In the genomic region with DNA sequence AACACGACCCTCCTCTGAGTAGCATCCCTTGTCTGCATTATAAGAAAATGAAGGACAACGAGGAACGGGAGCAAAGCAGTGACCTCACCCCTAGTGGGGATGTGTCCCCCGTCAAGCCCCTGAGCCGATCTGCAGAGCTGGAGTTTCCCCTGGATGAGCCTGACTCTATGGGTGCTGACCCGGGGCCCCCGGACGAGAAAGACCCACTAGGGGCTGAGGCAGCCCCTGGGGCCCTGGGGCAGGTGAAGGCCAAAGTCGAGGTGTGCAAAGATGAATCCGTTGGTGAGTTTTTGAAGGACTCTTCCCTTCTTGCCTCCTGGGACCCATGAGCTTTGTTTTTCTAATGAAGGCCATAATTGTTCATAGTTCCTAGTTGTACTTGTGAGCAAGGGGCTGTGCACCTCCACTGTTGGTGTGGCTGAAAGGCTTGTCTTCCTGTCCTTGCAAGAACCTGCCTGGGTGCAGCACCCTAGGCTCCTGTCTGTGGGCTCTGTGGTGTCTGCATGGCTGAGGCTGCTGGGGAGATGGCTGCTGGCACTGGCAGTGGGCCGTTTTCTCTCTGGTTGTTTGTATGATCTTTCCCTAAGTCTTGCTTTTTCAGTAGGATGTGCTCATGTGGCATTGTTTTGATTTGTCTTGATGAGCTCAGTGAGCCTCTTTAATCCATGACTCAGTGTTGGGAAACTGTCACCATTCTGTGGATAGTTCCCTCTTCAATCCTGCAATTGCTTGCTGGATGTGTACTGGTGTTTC, we compare ENCODE assay signal across 17 cellular contexts. TPM values are rescaled to one million over a fixed set of nuclear protein-coding genes. Genes with fewer than 3 reads are reported as not detected.
DNase-seq lines count a peak whose midpoint lies in the region; ATAC-seq and TF ChIP-seq lines count a peak whose summit lies in the region.
"Had no signal": no experiment of that assay in that cellular context is flagged by ENCODE, and none has a peak within 500 bp of the region (broad histone marks: within the 10 kb centered on the region; RNA-seq: fewer than 3 reads in every experiment).

No MANE protein-coding gene starts in this region.

- H3K27ac Mint-ChIP-seq in activated CD4-positive, alpha-beta memory T cell treated with anti-CD3 and anti-CD28 coated beads for 36 hours, result peak overlapping the region; percentile 46
- H3K27ac Mint-ChIP-seq in stimulated activated effector memory CD8-positive, alpha-beta T cell treated with anti-CD3 and anti-CD28 coated beads, Interleukin-12 subunit alpha, Interleukin-12 subunit beta, amount 100 ng/mL, for 72 hours, result peak overlapping the region; percentile 74
- H3K27ac Mint-ChIP-seq: WTC11 had no signal

- H3K4me1 ChIP-seq in right atrium auricular region, result peaks cover 0 to 7% of the 10 kb centered on the region in 2 donors
- H3K4me1 ChIP-seq in psoas muscle, result peaks cover 13% of the 10 kb centered on the region
- H3K4me1 ChIP-seq: parathyroid adenoma had no signal

- TF ChIP-seq CTCF in right atrium auricular region (IDR thresholded peaks at IDR 0.05) (no peak), fibroblast of mammary gland (conservative IDR thresholded peaks at IDR 0.05; ENCODE audit: control insufficient read depth, insufficient read depth, low read depth, low read length) (no peak), psoas muscle (IDR thresholded peaks at IDR 0.05) (no peak)

- intact Hi-C loops in cardiac septum (cut with DNase I), result no loop called here
- intact Hi-C loops in activated CD4-positive, alpha-beta memory T cell treated with anti-CD3 and anti-CD28 coated beads for 36 hours (cut with micrococcal nuclease), result no loop called here
- intact Hi-C loops in psoas muscle (cut with DNase I), result no loop called here

- no peak overlapping the region for H3K4me3 Mint-ChIP-seq in activated CD4-positive, alpha-beta memory T cell treated with anti-CD3 and anti-CD28 coated beads for 36 hours
- peak overlapping the region; percentile 65 for H3K4me3 Mint-ChIP-seq in stimulated activated effector memory CD8-positive, alpha-beta T cell treated with anti-CD3 and anti-CD28 coated beads, Interleukin-12 subunit alpha, Interleukin-12 subunit beta, amount 100 ng/mL, for 72 hours
- H3K4me3 Mint-ChIP-seq: WTC11 had no signal

- POLR2A ChIA-PET in activated CD4-positive, alpha-beta memory T cell treated with anti-CD3 and anti-CD28 coated beads for 36 hours (lab: Charles Lee), result no interaction called here

- H3K27ac ChIP-seq in right atrium auricular region, result no peak overlapping the region
- H3K27ac ChIP-seq in psoas muscle, result no peak overlapping the region
- H3K27ac ChIP-seq: parathyroid adenoma, upper lobe of right lung had no signal

- no peak for ATAC-seq in stimulated activated effector memory CD8-positive, alpha-beta T cell treated with anti-CD3 and anti-CD28 coated beads, Interleukin-12 subunit alpha, Interleukin-12 subunit beta, amount 100 ng/mL, for 72 hours
- ATAC-seq in GM21360 (IDR thresholded peaks at IDR 0.05; ENCODE audit: unreplicated experiment) (no peak), HG03460 (IDR thresholded peaks at IDR 0.05; ENCODE audit: unreplicated experiment) (no peak), psoas muscle (no peak)
- ATAC-seq: upper lobe of right lung, WTC11 had no signal

- CTCF ChIA-PET in activated CD4-positive, alpha-beta memory T cell treated with anti-CD3 and anti-CD28 coated beads for 36 hours (lab: Charles Lee), result interaction anchor here (0.5 to 1.9 kb wide), 2 partner anchors 9 to 164 kb away, joined by 3 to 5 read pairs; no protein-coding TSS in a partner anchor

- no peaks in the 10 kb centered on the region for H3K9me3 Mint-ChIP-seq in activated CD4-positive, alpha-beta memory T cell treated with anti-CD3 and anti-CD28 coated beads for 36 hours
- H3K9me3 Mint-ChIP-seq in stimulated activated effector memory CD8-positive, alpha-beta T cell treated with anti-CD3 and anti-CD28 coated beads, Interleukin-12 subunit alpha, Interleukin-12 subunit beta, amount 100 ng/mL, for 72 hours, result no peaks in the 10 kb centered on the region
- H3K9me3 Mint-ChIP-seq: WTC11 had no signal

- H3K9me3 ChIP-seq in right atrium auricular region (no peaks in the 10 kb centered on the region), psoas muscle (no peaks in the 10 kb centered on the region)
- H3K9me3 ChIP-seq: upper lobe of right lung had no signal

- H3K27me3 ChIP-seq in right atrium auricular region (no peaks in the 10 kb centered on the region), psoas muscle (ENCODE audit: insufficient read depth in 3 of 3, low read length in 2 of 3) (no peaks in the 10 kb centered on the region)
- H3K27me3 ChIP-seq: upper lobe of right lung had no signal

- H3K4me3 ChIP-seq in right atrium auricular region (no peak overlapping the region), fibroblast of mammary gland (ENCODE audit: control insufficient read depth, low read depth, low read length) (no peak overlapping the region), psoas muscle (no peak overlapping the region)
- H3K4me3 ChIP-seq: smooth muscle cell, upper lobe of right lung had no signal

- H3K4me1 Mint-ChIP-seq in activated CD4-positive, alpha-beta memory T cell treated with anti-CD3 and anti-CD28 coated beads for 36 hours (ENCODE audit: low read depth), result peaks cover 38% of the 10 kb centered on the region
- H3K4me1 Mint-ChIP-seq in stimulated activated effector memory CD8-positive, alpha-beta T cell treated with anti-CD3 and anti-CD28 coated beads, Interleukin-12 subunit alpha, Interleukin-12 subunit beta, amount 100 ng/mL, for 72 hours, result peaks cover 86% of the 10 kb centered on the region

- 88 to 95% (median 89%) methylated on average over 11 of the region's 11 CpGs for WGBS in psoas muscle, 3 donors

- no peaks in the 10 kb centered on the region for H3K27me3 Mint-ChIP-seq in activated CD4-positive, alpha-beta memory T cell treated with anti-CD3 and anti-CD28 coated beads for 36 hours

- H3K36me3 ChIP-seq in right atrium auricular region (peaks cover 96% of the 10 kb centered on the region), psoas muscle (ENCODE audit: insufficient read depth in 1 of 2, low read depth in 1 of 2) (peaks cover 27 to 92% of the 10 kb centered on the region in 2 donors)

- DNase-seq in cardiac septum (ENCODE audit: low spot score), result peak; percentile 43
- DNase-seq in right atrium auricular region (ENCODE audit: low spot score), result no peak
- DNase-seq in activated CD4-positive, alpha-beta memory T cell treated with anti-CD3 and anti-CD28 coated beads for 36 hours, result no peak
- DNase-seq in fibroblast of mammary gland (ENCODE audit: low read depth), result peak; percentile 66
- no peak for DNase-seq in stimulated activated effector memory CD8-positive, alpha-beta T cell treated with anti-CD3 and anti-CD28 coated beads, Interleukin-12 subunit alpha, Interleukin-12 subunit beta, amount 100 ng/mL, for 72 hours (ENCODE audit: low spot score in 2 of 2)
- no peak for DNase-seq in psoas muscle
- DNase-seq: caudate nucleus; head of caudate nucleus; midbrain; NCI-H146; stimulated activated naive CD4-positive, alpha-beta T cell; upper lobe of right lung had no signal

- H3K36me3 Mint-ChIP-seq in activated CD4-positive, alpha-beta memory T cell treated with anti-CD3 and anti-CD28 coated beads for 36 hours, result peaks cover 87% of the 10 kb centered on the region
- peaks cover 100% of the 10 kb centered on the region for H3K36me3 Mint-ChIP-seq in stimulated activated effector memory CD8-positive, alpha-beta T cell treated with anti-CD3 and anti-CD28 coated beads, Interleukin-12 subunit alpha, Interleukin-12 subunit beta, amount 100 ng/mL, for 72 hours

RNA-seq across cellular contexts. Expression of a gene that starts 10.1 kb away (rescaled TPM):
- 19.1 TPM for total RNA-seq in cardiac septum
- 10 to 100 TPM in 1 of 2 donors, 1 to 10 TPM in 1; 8.3 to 12.1 TPM for total RNA-seq in right atrium auricular region
- 10 to 100 TPM; 33.4 to 34.3 TPM for total RNA-seq in activated CD4-positive, alpha-beta memory T cell treated with anti-CD3 and anti-CD28 coated beads for 36 hours
- total RNA-seq in psoas muscle, result 10 to 100 TPM; 12.2 to 19.5 (median 15.0) TPM
- 10 to 100 TPM; 10.5 to 21.5 (median 15.3) TPM for polyA plus RNA-seq in psoas muscle

RNA-seq across cellular contexts. Expression of a gene that starts 25.8 kb away (rescaled TPM):
- total RNA-seq in cardiac septum, result 45.9 TPM
- 10 to 100 TPM; 63.6 to 96.5 TPM for total RNA-seq in right atrium auricular region
- total RNA-seq in activated CD4-positive, alpha-beta memory T cell treated with anti-CD3 and anti-CD28 coated beads for 36 hours, result 100 to 1,000 TPM; 359 to 372 TPM
- total RNA-seq in psoas muscle, result 10 to 100 TPM; 32.2 to 55.7 (median 49.0) TPM
- 100 to 1,000 TPM in 1 of 3 donors, 10 to 100 TPM in 2; 44.1 to 161 (median 57.8) TPM for polyA plus RNA-seq in psoas muscle

RNA-seq across cellular contexts. Expression of a gene that starts 26.9 kb away (rescaled TPM):
- 24.0 TPM for total RNA-seq in cardiac septum
- 10 to 100 TPM; 16.0 to 17.6 TPM for total RNA-seq in right atrium auricular region
- total RNA-seq in activated CD4-positive, alpha-beta memory T cell treated with anti-CD3 and anti-CD28 coated beads for 36 hours, result 10 to 100 TPM; 70.6 to 75.8 TPM
- total RNA-seq in psoas muscle, result 10 to 100 TPM; 20.5 to 34.1 (median 24.9) TPM
- polyA plus RNA-seq in psoas muscle, result 10 to 100 TPM; 20.8 to 32.4 (median 31.6) TPM

RNA-seq across cellular contexts. Expression of a gene that starts 41.5 kb away (rescaled TPM):
- 43.4 TPM for total RNA-seq in cardiac septum
- 10 to 100 TPM; 13.5 to 16.6 TPM for total RNA-seq in right atrium auricular region
- total RNA-seq in activated CD4-positive, alpha-beta memory T cell treated with anti-CD3 and anti-CD28 coated beads for 36 hours, result 10 to 100 TPM; 46.3 to 46.5 TPM
- 10 to 100 TPM; 15.8 to 23.7 (median 22.2) TPM for total RNA-seq in psoas muscle
- polyA plus RNA-seq in psoas muscle, result 10 to 100 TPM in 2 of 3 donors, 1 to 10 TPM in 1; 9.7 to 11.8 (median 10.8) TPM

Comparison
In these comparisons a context has a peak if more than half of its experiments do, and no peak if none do; other contexts are left out.
1. DNase-seq: peak in cardiac septum (single experiment) and fibroblast of mammary gland (single experiment); none in right atrium auricular region (single experiment), activated CD4-positive, alpha-beta memory T cell treated with anti-CD3 and anti-CD28 coated beads for 36 hours (single experiment), stimulated activated effector memory CD8-positive, alpha-beta T cell treated with anti-CD3 and anti-CD28 coated beads, Interleukin-12 subunit alpha, Interleukin-12 subunit beta, amount 100 ng/mL, for 72 hours (0 of 2) and psoas muscle (0 of 2).